ENCODE assay signal across 8 cellular contexts in the genomic region with DNA sequence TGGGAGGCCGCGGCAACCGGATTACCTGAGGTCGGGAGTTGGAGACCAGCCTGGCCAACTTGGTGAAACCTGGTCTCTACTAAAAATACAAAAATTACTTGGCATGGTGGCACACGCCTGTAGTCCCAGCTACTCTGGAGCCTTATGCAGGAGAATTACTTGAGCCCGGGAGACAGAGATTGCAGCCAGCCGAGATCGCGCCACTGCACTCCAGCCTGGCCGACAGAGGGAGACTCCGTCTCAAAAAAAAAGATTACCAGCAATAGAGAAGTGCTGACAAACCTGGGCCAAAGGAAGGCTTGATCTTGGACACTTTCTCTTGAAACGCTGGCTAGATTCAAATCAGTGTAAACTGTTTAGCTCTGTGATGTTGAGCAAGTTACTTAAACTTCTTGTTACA. TPM values are rescaled to one million over a fixed set of nuclear protein-coding genes. Genes with fewer than 3 reads are reported as not detected.
DNase-seq lines count a peak whose midpoint lies in the region; ATAC-seq and TF ChIP-seq lines count a peak whose summit lies in the region.

No MANE protein-coding gene starts in this region.

- peak; percentile 67 for ATAC-seq in left ventricle myocardium superior
- ATAC-seq in HG03460 (IDR thresholded peaks at IDR 0.05; ENCODE audit: unreplicated experiment): no peak

- no peak for TF ChIP-seq POLR2A in transverse colon (IDR thresholded peaks at IDR 0.05)

- peaks cover 60% of the 10 kb centered on the region for H3K27me3 ChIP-seq in transverse colon

- WGBS in transverse colon (ENCODE audit: low coverage in 1 of 2), 2 donors: 52% methylated on average over 12 of the region's 12 CpGs; no CpG with 5 or more reads in 1 of the 2 donors

- TF ChIP-seq CTCF in 22Rv1 (IDR thresholded peaks at IDR 0.05) (peak; percentile 67), GM13977 (IDR thresholded peaks at IDR 0.05; ENCODE audit: extremely low read depth, insufficient read depth, missing control alignments) (peak; percentile 51), VCaP (conservative IDR thresholded peaks at IDR 0.05) (peak; percentile 69), transverse colon (IDR thresholded peaks at IDR 0.05) (peak; percentile 53 to 60 (median 59))

- no peak overlapping the region for H3K4me3 ChIP-seq in transverse colon

- intact Hi-C loops in left ventricle myocardium superior (cut with micrococcal nuclease): no loop called here
- intact Hi-C loops in transverse colon (cut with DNase I; ENCODE audit: low total_unique reads): no loop called here

- H3K4me1 ChIP-seq in transverse colon: peaks cover 5 to 23% (median 15%) of the 10 kb centered on the region in 4 donors

- no peak overlapping the region for H3K27ac ChIP-seq in 22Rv1
- no peak overlapping the region for H3K27ac ChIP-seq in VCaP
- H3K27ac ChIP-seq in transverse colon: no peak overlapping the region

- in situ Hi-C loops in GM13977 (cut with MboI; ENCODE audit: low pct_unique_long_range_greater_than_20kb, low sequenced_read_pairs, unreplicated experiment): no loop called here
- in situ Hi-C loops in transverse colon (cut with MboI; ENCODE audit: low pct_ligation_motif_present in 1 of 4, low pct_unique_long_range_greater_than_20kb in 1 of 4, low sequenced_read_pairs in 3 of 4): no loop called here

- no peaks in the 10 kb centered on the region for H3K9me3 ChIP-seq in transverse colon

- no peak for DNase-seq in GM13977 (ENCODE audit: low spot score)
- peak; percentile 51 for DNase-seq in left ventricle myocardium superior
- peak; percentile 30 for DNase-seq in transverse colon
- DNase-seq in superior temporal gyrus (ENCODE audit: extremely low spot score): no peak
- DNase-seq in ureter (ENCODE audit: low spot score): no peak

- H3K36me3 ChIP-seq in transverse colon: no peaks in the 10 kb centered on the region

- no peak for TF ChIP-seq EP300 in transverse colon (IDR thresholded peaks at IDR 0.05; ENCODE audit: low read depth)

RNA-seq across cellular contexts. Expression of a gene that starts 4.3 kb away (rescaled TPM):
- total RNA-seq in left ventricle myocardium superior (not detected), transverse colon (100 to 1,000 TPM in 1 of 4 donors, 1 to 10 TPM in 2, not detected in 1; 3.0 to 526 (median 5.6) TPM), ureter (not detected)

RNA-seq across cellular contexts. Expression of a gene that starts 6.1 kb away (rescaled TPM):
- total RNA-seq in left ventricle myocardium superior (not detected), transverse colon (1,000 to 10,000 TPM in 1 of 4 donors, 100 to 1,000 TPM in 1, 10 to 100 TPM in 2; 21.0 to 1,835 (median 81.0) TPM), ureter (2.9 TPM)

RNA-seq across cellular contexts. Expression of a gene that starts 8.4 kb away (rescaled TPM):
- total RNA-seq in left ventricle myocardium superior (85.9 TPM), transverse colon (100 to 1,000 TPM in 3 of 4 donors, 10 to 100 TPM in 1; 40.4 to 784 (median 274) TPM), ureter (110 TPM)

RNA-seq across cellular contexts. Expression of a gene that starts 16.2 kb away (rescaled TPM):
- total RNA-seq in left ventricle myocardium superior: 3.0 TPM
- 10 to 100 TPM in 3 of 4 donors, 1 to 10 TPM in 1; 6.8 to 54.5 (median 18.9) TPM for total RNA-seq in transverse colon
- 8.7 TPM for total RNA-seq in ureter

RNA-seq across cellular contexts. Expression of a gene that starts 22.2 kb away (rescaled TPM):
- total RNA-seq in left ventricle myocardium superior (not detected), transverse colon (not detected), ureter (not detected)

Comparison
In these comparisons a context has a peak if more than half of its experiments do, and no peak if none do; other contexts are left out.
1. DNase-seq: peak in left ventricle myocardium superior (single experiment) and transverse colon (single experiment); none in GM13977 (single experiment), superior temporal gyrus (single experiment) and ureter (single experiment).
2. Peak in every context shown above with its lines, with median percentiles within 50 percentile points of each other: CTCF ChIP-seq.